8 cellular contexts compared by ENCODE assay signal in genomic region chr7:5282464-5283316, GRCh38. TPM values are rescaled to one million over a fixed set of nuclear protein-coding genes. Genes with fewer than 3 reads are reported as not detected.
DNase-seq lines count a peak whose midpoint lies in the region; ATAC-seq and TF ChIP-seq lines count a peak whose summit lies in the region.

SLC29A4 (plus strand) TSS chr7:5282943; CDS start chr7:5287817, 4,874 bp downstream.

- ATAC-seq in activated B cell treated with CpG ODN at 0.5 μM for 24 hours (ENCODE audit: low read depth) (peak; percentile 75), psoas muscle (peak; percentile 38 to 65 (median 57)), GM21367 (IDR thresholded peaks at IDR 0.05; ENCODE audit: unreplicated experiment) (no peak), HG03045 (IDR thresholded peaks at IDR 0.05; ENCODE audit: unreplicated experiment) (no peak)

- CTCF ChIA-PET in activated B cell treated with CpG ODN at 0.5 μM for 24 hours (lab: Charles Lee) = no interaction called here

- H3K9me3 ChIP-seq in GM23248 (ENCODE audit: low read depth) = no peaks in the 10 kb centered on the region
- no peaks in the 10 kb centered on the region for H3K9me3 ChIP-seq in psoas muscle

- no peaks in the 10 kb centered on the region for H3K4me1 Mint-ChIP-seq in activated B cell treated with CpG ODN at 0.5 μM for 24 hours

- no peaks in the 10 kb centered on the region for H3K9me3 Mint-ChIP-seq in activated B cell treated with CpG ODN at 0.5 μM for 24 hours

- H3K4me3 Mint-ChIP-seq in activated B cell treated with CpG ODN at 0.5 μM for 24 hours = no peak within 1 kb of the TSS

- H3K27ac ChIP-seq in GM23248 = no peak within 1 kb of the TSS
- no peak within 1 kb of the TSS for H3K27ac ChIP-seq in psoas muscle

- intact Hi-C loops in activated B cell treated with CpG ODN at 0.5 μM for 24 hours (cut with micrococcal nuclease) (no loop called here), head of caudate nucleus (cut with DNase I) (no loop called here), psoas muscle (cut with DNase I) (no loop called here)

- TF ChIP-seq CTCF in activated B cell treated with CpG ODN at 0.5 μM for 24 hours (IDR thresholded peaks at IDR 0.05) (no peak), psoas muscle (IDR thresholded peaks at IDR 0.05) (no peak)

- POLR2A ChIA-PET in activated B cell treated with CpG ODN at 0.5 μM for 24 hours (lab: Charles Lee) = no interaction called here

- 0 to 1% methylated on average over 1 to 35 of the region's 69 CpGs for WGBS in GM23248 (ENCODE audit: low coverage in 1 of 2, low lambda C conversion rate in 2 of 2, missing lambda C conversion rate in 2 of 2), 2 experiments
- WGBS in psoas muscle, 3 donors = 0 to 1% (median 1%) methylated on average over 5 to 58 of the region's 69 CpGs

- no peak within 1 kb of the TSS for H2AFZ ChIP-seq in GM23248

- H3K9me2 ChIP-seq in GM23248 (ENCODE audit: insufficient read depth) = no peaks in the 10 kb centered on the region

- H3F3A ChIP-seq in GM23248 (ENCODE audit: insufficient read depth) = no peaks in the 10 kb centered on the region

- H3K27me3 Mint-ChIP-seq in activated B cell treated with CpG ODN at 0.5 μM for 24 hours = peaks cover 6% of the 10 kb centered on the region

- H4K20me1 ChIP-seq in GM23248 (ENCODE audit: insufficient read depth) = no peaks in the 10 kb centered on the region

- H3K79me2 ChIP-seq in GM23248 (ENCODE audit: insufficient read depth) = no peaks in the 10 kb centered on the region

- no peaks in the 10 kb centered on the region for H3K36me3 ChIP-seq in GM23248 (ENCODE audit: low read depth)
- H3K36me3 ChIP-seq in psoas muscle (ENCODE audit: insufficient read depth in 1 of 2, low read depth in 1 of 2) = no peaks in the 10 kb centered on the region

- H3K4me1 ChIP-seq in GM23248 (ENCODE audit: insufficient read depth) (no peaks in the 10 kb centered on the region), psoas muscle (no peaks in the 10 kb centered on the region)

- H3K27me3 ChIP-seq in GM23248 (replicated peaks; ENCODE audit: insufficient read depth) (no peaks in the 10 kb centered on the region), psoas muscle (ENCODE audit: insufficient read depth in 3 of 3, low read length in 2 of 3) (peaks cover 0 to 9% (median 4%) of the 10 kb centered on the region in 3 donors)

- DNase-seq in AG08396 (ENCODE audit: low spot score) (peak; percentile 73), GM23248 (peak; percentile 45), activated B cell treated with CpG ODN at 0.5 μM for 24 hours (no peak), head of caudate nucleus (peak in 37 of 42 donors; percentile 30 to 80 (median 55)), psoas muscle (peak; percentile 51 to 67), KBM-7 (no peak)

- no peak within 1 kb of the TSS for H3K9ac ChIP-seq in GM23248

- no peak within 1 kb of the TSS for H3K4me2 ChIP-seq in GM23248 (ENCODE audit: unreplicated experiment)

- H3K36me3 Mint-ChIP-seq in activated B cell treated with CpG ODN at 0.5 μM for 24 hours (ENCODE audit: low read depth) = no peaks in the 10 kb centered on the region

- no peak within 1 kb of the TSS for H3K27ac Mint-ChIP-seq in activated B cell treated with CpG ODN at 0.5 μM for 24 hours

- H3K4me3 ChIP-seq in GM23248 (no peak within 1 kb of the TSS), psoas muscle (peak within 1 kb of the TSS; percentile 57)

- in situ Hi-C loops in GM23248 (cut with MboI) (no loop called here), KBM-7 (cut with MboI; ENCODE audit: low pct_unique_long_range_greater_than_20kb, low sequenced_read_pairs) (no loop called here)

RNA-seq across cellular contexts. Expression of gene SLC29A4, which starts in this region (rescaled TPM):
- total RNA-seq in GM23248 (2014; rRNA removed; shearing (Covaris generic)) = 1.2 and 2.1 TPM in 2 replicates
- polyA plus RNA-seq in GM23248 (2016; fragmentation: Nextera tagmentation; extraction: Ambion mirVana) (0.35 and 0.37 TPM in 2 replicates), psoas muscle (1 to 10 TPM; 1.5 to 3.7 (median 2.6) TPM)
- total RNA-seq in activated B cell treated with CpG ODN at 0.5 μM for 24 hours (0.32 and 0.38 TPM in 2 replicates), psoas muscle (1 to 10 TPM in 3 of 4 donors, under 1 TPM in 1; 0.77 to 3.4 (median 2.3) TPM)

Comparison
In these comparisons a context has a peak if more than half of its experiments do, and no peak if none do; other contexts are left out.
1. Peak in ATAC-seq in activated B cell treated with CpG ODN at 0.5 μM for 24 hours; RNA of the gene not detected or under 1 TPM.
2. DNase-seq: peak in AG08396 (single experiment), GM23248 (single experiment), head of caudate nucleus (37 of 42) and psoas muscle (2 of 2); none in activated B cell treated with CpG ODN at 0.5 μM for 24 hours (single experiment) and KBM-7 (single experiment).
3. ATAC-seq: peak in psoas muscle (4 of 4); none in GM21367 (single experiment) and HG03045 (single experiment).